1 cellular context compared by ENCODE assay signal in the genomic region with DNA sequence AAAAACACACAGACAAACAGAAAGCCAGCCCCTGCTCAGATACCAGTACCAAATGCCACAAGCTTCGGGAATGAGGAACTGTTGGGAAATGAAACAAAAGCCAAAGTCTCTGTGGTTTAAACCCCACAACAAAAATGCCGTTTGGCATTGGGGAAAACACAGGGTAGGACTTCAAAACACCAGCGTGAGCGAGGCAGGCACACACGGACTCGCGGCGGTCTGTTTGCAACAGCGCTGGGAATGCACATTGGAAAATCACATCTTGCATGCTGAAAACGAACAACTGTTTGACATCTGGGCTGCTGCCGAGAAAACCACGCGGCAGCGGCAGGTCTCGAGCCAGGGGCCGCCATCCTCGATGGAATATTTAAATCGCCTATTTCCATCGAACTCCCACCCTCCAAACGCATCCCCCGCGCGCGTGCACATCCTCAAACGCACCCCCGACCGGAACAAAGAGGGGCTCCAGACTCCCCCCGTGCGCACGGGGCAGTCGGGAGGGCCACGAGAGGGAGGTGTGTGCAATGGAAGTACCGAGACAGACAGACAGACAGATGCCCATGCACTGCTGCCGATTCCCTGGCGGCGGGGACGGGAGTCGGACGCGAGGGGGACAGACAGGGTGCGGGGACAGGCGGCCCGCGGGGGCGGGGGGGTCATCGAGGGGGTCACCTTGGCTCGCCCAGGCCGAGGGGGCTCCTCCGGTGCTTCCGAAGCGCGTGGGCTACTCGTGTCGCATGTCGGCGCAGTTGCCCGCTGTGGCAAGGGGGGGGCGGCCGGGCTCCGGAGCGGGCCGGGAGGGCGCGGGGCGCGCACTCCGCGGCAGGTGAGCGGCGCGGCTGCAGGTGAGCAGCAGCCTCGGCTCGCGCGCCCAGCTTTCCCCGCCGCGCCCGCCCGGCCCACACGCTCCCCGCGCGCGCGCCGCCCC.
TF ChIP-seq lines count a peak whose summit lies in the region.

Gene GPR12 (minus strand): TSS at position 880 of the 928 bp plus-strand sequence. CDS start 959 bp downstream, outside the sequence.

TF ChIP-seq in H1, 55 proteins besides CTCF, POLR2A, EP300 and RAD21:
- TF ChIP-seq RNF2 (IDR thresholded peaks at IDR 0.05; ENCODE audit: borderline replicate concordance, low read depth, low read length, missing control alignments, poor library complexity, severe bottlenecking) (peak; percentile 49), KDM4A (IDR thresholded peaks at IDR 0.05; ENCODE audit: low read depth, low read length, severe bottlenecking) (peak; percentile 68), MAX (IDR thresholded peaks at IDR 0.05) (peak; percentile 46), EZH2 (IDR thresholded peaks at IDR 0.05; ENCODE audit: low read depth, low read length, severe bottlenecking) (peak; percentile 86), BACH1 (IDR thresholded peaks at IDR 0.05; ENCODE audit: low read length) (no peak), SUZ12 (IDR thresholded peaks at IDR 0.05; ENCODE audit: low read length) (peak; percentile 76), NANOG (IDR thresholded peaks at IDR 0.05; ENCODE audit: insufficient read depth, low read depth, low read length, poor library complexity, severe bottlenecking) (no peak), POU5F1 (IDR thresholded peaks at IDR 0.05; ENCODE audit: low read depth, low read length) (no peak), E2F6 (IDR thresholded peaks at IDR 0.05) (peak; percentile 55), ASH2L (IDR thresholded peaks at IDR 0.05; ENCODE audit: low read length) (peak; percentile 28)
